ENCODE assay signal across 1 cellular context in the genomic region with DNA sequence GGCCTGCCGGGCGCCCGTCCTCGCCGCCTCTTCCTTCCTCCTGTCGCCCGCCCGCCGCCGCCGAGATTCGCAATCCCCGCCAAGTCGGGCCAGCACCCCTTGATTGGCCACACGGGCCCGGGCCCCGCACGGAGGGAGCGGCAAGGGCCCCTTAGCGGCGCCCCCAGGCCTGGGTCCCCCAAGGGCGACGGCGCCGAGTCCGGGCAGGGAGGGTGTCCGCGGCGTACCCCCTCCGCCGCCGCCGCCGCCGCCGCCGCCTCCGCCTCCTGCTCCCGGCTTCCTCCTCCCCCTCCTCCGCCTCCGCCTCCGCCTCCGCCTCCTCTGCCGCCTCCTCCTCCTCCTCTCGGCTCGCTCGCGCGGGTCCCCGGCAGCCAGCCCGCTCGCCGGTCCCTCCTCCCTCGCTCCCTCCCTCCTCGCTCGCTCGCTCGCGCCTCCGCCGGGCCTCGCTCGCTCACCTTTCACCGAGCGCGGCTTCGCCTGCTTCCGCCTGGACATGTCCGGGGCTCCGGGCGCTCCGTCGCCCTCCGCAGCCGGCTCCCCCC.
TF ChIP-seq lines count a peak whose summit lies in the region.

No MANE protein-coding gene starts in this region.

TF ChIP-seq in HepG2, 621 proteins besides CTCF, POLR2A, EP300 and RAD21 (continued from another document):
- TF ChIP-seq ZNF749 (CRISPR knock-in tag; IDR thresholded peaks at IDR 0.05; ENCODE audit: borderline replicate concordance), result 0 out of 2 replicates have a peak, but pooled peaks have one; percentile 46
- TF ChIP-seq SETDB1 (CRISPR knock-in tag; IDR thresholded peaks at IDR 0.05; ENCODE audit: borderline replicate concordance), result no peak
- TF ChIP-seq ESRRA (CRISPR knock-in tag; IDR thresholded peaks at IDR 0.05; ENCODE audit: low read depth), result no peak
- 0 out of 2 replicates have a peak, but pooled peaks have one; percentile 28 for TF ChIP-seq DNMT1 (CRISPR knock-in tag; IDR thresholded peaks at IDR 0.05)
- no peak for TF ChIP-seq ARNTL (CRISPR knock-in tag; IDR thresholded peaks at IDR 0.05)
- TF ChIP-seq GABPB1 (CRISPR knock-in tag; IDR thresholded peaks at IDR 0.05), result peak; percentile 79
- TF ChIP-seq SAP130 (CRISPR knock-in tag; IDR thresholded peaks at IDR 0.05; ENCODE audit: low read depth), result peak; percentile 32; the same call in 1 of the 2 replicates
- TF ChIP-seq XBP1 (CRISPR knock-in tag; IDR thresholded peaks at IDR 0.05), result no peak
- no peak for TF ChIP-seq SP4 (CRISPR knock-in tag; IDR thresholded peaks at IDR 0.05)
